ENCODE assay signal across 9 cellular contexts in the genomic region with DNA sequence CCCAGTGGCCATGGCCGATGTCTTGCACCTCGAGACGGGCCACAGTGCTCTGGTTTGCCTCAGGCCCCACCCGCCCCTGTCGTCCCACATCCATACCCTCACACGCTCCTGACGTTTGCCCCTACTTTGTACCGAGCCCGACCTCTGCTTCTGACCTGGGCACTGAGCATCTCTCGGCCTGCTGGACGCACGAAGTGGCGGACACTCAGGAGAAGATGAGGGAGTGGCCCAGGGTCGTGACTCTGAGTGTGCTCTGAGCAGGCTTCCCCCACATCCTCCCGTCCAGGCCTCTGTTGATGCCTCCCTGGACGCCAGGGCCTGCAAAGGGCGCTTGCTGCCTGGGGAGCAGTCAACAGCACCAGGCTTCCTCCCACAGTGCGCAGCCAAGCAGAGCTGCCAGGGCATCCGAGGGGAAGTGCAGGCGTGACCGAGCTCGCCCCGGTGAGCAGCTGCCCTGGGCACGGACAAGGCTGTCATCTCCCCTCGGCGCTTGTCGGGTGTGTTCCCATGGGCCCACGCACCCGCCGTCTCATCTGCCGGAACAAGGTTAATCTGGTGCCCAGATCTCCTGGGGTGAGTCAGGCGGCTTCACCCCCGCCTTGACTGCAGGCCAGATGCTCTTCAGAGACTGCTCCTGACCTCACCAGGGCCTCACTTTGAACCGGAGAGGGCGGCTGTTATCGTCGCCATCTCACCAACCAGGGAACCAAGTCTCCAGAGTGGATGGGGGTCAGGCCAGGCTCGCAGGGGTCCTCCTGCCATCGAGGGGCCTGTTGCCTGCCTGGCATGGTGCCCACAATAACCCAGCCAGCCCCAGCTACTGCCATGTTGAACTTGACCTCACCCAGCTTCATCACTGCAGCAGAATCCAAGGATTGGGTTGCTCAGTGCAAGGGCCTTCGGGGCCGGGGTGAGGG. TPM values are rescaled to one million over a fixed set of nuclear protein-coding genes. Genes with fewer than 3 reads are reported as not detected.
A peak's percentile ranks its signal among the peaks of the same experiment; 100 is the strongest.
DNase-seq lines count a peak whose midpoint lies in the region; ATAC-seq and TF ChIP-seq lines count a peak whose summit lies in the region.
"Had no signal": no experiment of that assay in that cellular context is flagged by ENCODE, and none has a peak within 500 bp of the region (broad histone marks: within the 10 kb centered on the region; RNA-seq: fewer than 3 reads in every experiment).

No MANE protein-coding gene starts in this region.

- DNase-seq in AG04449 (ENCODE audit: low read depth, low spot score) (peak; percentile 31), HPDE6-E6E7 (ENCODE audit: extremely low spot score) (peak; percentile 91), kidney epithelial cell (ENCODE audit: low read depth) (peak; percentile 63), occipital lobe (lab: John Stamatoyannopoulos, UW) (no peak), KBM-7 (no peak), NCI-H82 treated with DMSO at 0.1 percent for 48 hours (lab: John Stamatoyannopoulos, UW; ENCODE audit: unreplicated experiment) (no peak), NCI-H2227 treated with DMSO at 0.1 percent for 48 hours (lab: John Stamatoyannopoulos, UW) (no peak)
- DNase-seq: COR-L47 had no signal

- peaks cover 3% of the 10 kb centered on the region for H3K27me3 ChIP-seq in kidney epithelial cell (ENCODE audit: control insufficient read depth, insufficient read depth, low read length)

- CTCF ChIA-PET in AG04449 (lab: Yijun Ruan, JAX), result no interaction called here

- TF ChIP-seq CTCF in AG04449 (IDR thresholded peaks at IDR 0.05; ENCODE audit: insufficient read depth, low read length, missing control alignments) (no peak), kidney epithelial cell (IDR thresholded peaks at IDR 0.05; ENCODE audit: insufficient read depth, low read length, poor library complexity, severe bottlenecking) (no peak)

- POLR2A ChIA-PET in AG04449 (lab: Yijun Ruan, JAX), result interaction anchor here (1.0 to 1.1 kb wide), 2 partner anchors 9 to 10 kb away, joined by 3 read pairs; no protein-coding TSS in a partner anchor

- peak; percentile 73 for ATAC-seq in SK-N-SH treated with all-trans-retinoic acid at 6 μM for 48 hours

- in situ Hi-C loops in KBM-7 (cut with MboI; ENCODE audit: low pct_unique_long_range_greater_than_20kb, low sequenced_read_pairs), result no loop called here

- H3K36me3 ChIP-seq in kidney epithelial cell (ENCODE audit: control insufficient read depth, insufficient read depth, low read length), result no peaks in the 10 kb centered on the region

- H3K4me3 ChIP-seq in AG04449 (ENCODE audit: low read depth, low read length) (no peak overlapping the region), kidney epithelial cell (ENCODE audit: low read depth, low read length) (no peak overlapping the region)

TF ChIP-seq in SK-N-SH treated with all-trans-retinoic acid at 6 μM for 48 hours, 23 proteins besides CTCF, POLR2A, EP300 and RAD21 (continues in another document):
- TF ChIP-seq ZC3H10 (CRISPR knock-in tag; IDR thresholded peaks at IDR 0.05) (no peak), ZNF8 (CRISPR knock-in tag; IDR thresholded peaks at IDR 0.05) (0 out of 2 replicates have a peak, but pooled peaks have one; percentile 37), SNAI2 (CRISPR knock-in tag; IDR thresholded peaks at IDR 0.05) (no peak), GLIS3 (CRISPR knock-in tag; IDR thresholded peaks at IDR 0.05) (no peak), TOX (CRISPR knock-in tag; IDR thresholded peaks at IDR 0.05; ENCODE audit: borderline replicate concordance) (no peak), TCF4 (CRISPR knock-in tag; IDR thresholded peaks at IDR 0.05; ENCODE audit: borderline replicate concordance) (0 out of 2 replicates have a peak, but pooled peaks have one; percentile 53), CSDC2 (CRISPR knock-in tag; IDR thresholded peaks at IDR 0.05) (no peak), ISL1 (CRISPR knock-in tag; IDR thresholded peaks at IDR 0.05) (no peak), ESRRG (CRISPR knock-in tag; IDR thresholded peaks at IDR 0.05) (no peak), BACH2 (CRISPR knock-in tag; IDR thresholded peaks at IDR 0.05; ENCODE audit: borderline replicate concordance) (no peak), ZNF70 (CRISPR knock-in tag; IDR thresholded peaks at IDR 0.05) (peak; percentile 98)
- TF ChIP-seq, protein P1, sequence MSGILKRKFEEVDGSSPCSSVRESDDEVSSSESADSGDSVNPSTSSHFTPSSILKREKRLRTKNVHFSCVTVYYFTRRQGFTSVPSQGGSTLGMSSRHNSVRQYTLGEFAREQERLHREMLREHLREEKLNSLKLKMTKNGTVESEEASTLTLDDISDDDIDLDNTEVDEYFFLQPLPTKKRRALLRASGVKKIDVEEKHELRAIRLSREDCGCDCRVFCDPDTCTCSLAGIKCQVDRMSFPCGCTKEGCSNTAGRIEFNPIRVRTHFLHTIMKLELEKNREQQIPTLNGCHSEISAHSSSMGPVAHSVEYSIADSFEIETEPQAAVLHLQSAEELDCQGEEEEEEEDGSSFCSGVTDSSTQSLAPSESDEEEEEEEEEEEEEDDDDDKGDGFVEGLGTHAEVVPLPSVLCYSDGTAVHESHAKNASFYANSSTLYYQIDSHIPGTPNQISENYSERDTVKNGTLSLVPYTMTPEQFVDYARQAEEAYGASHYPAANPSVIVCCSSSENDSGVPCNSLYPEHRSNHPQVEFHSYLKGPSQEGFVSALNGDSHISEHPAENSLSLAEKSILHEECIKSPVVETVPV (CRISPR knock-in tag; IDR thresholded peaks at IDR 0.05), result no peak
- TF ChIP-seq, protein P2, sequence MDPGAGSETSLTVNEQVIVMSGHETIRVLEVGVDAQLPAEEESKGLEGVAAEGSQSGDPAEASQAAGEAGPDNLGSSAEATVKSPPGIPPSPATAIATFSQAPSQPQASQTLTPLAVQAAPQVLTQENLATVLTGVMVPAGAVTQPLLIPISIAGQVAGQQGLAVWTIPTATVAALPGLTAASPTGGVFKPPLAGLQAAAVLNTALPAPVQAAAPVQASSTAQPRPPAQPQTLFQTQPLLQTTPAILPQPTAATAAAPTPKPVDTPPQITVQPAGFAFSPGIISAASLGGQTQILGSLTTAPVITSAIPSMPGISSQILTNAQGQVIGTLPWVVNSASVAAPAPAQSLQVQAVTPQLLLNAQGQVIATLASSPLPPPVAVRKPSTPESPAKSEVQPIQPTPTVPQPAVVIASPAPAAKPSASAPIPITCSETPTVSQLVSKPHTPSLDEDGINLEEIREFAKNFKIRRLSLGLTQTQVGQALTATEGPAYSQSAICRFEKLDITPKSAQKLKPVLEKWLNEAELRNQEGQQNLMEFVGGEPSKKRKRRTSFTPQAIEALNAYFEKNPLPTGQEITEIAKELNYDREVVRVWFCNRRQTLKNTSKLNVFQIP (CRISPR knock-in tag; IDR thresholded peaks at IDR 0.05; ENCODE audit: borderline replicate concordance, low read depth), result no peak
- TF ChIP-seq, protein P3, sequence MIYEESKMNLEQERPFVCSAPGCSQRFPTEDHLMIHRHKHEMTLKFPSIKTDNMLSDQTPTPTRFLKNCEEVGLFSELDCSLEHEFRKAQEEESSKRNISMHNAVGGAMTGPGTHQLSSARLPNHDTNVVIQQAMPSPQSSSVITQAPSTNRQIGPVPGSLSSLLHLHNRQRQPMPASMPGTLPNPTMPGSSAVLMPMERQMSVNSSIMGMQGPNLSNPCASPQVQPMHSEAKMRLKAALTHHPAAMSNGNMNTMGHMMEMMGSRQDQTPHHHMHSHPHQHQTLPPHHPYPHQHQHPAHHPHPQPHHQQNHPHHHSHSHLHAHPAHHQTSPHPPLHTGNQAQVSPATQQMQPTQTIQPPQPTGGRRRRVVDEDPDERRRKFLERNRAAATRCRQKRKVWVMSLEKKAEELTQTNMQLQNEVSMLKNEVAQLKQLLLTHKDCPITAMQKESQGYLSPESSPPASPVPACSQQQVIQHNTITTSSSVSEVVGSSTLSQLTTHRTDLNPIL (CRISPR knock-in tag; IDR thresholded peaks at IDR 0.05; ENCODE audit: low read depth), result no peak
- TF ChIP-seq, protein P4, sequence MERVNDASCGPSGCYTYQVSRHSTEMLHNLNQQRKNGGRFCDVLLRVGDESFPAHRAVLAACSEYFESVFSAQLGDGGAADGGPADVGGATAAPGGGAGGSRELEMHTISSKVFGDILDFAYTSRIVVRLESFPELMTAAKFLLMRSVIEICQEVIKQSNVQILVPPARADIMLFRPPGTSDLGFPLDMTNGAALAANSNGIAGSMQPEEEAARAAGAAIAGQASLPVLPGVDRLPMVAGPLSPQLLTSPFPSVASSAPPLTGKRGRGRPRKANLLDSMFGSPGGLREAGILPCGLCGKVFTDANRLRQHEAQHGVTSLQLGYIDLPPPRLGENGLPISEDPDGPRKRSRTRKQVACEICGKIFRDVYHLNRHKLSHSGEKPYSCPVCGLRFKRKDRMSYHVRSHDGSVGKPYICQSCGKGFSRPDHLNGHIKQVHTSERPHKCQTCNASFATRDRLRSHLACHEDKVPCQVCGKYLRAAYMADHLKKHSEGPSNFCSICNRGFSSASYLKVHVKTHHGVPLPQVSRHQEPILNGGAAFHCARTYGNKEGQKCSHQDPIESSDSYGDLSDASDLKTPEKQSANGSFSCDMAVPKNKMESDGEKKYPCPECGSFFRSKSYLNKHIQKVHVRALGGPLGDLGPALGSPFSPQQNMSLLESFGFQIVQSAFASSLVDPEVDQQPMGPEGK (CRISPR knock-in tag; IDR thresholded peaks at IDR 0.05; ENCODE audit: borderline replicate concordance), result no peak
- TF ChIP-seq, protein P5, sequence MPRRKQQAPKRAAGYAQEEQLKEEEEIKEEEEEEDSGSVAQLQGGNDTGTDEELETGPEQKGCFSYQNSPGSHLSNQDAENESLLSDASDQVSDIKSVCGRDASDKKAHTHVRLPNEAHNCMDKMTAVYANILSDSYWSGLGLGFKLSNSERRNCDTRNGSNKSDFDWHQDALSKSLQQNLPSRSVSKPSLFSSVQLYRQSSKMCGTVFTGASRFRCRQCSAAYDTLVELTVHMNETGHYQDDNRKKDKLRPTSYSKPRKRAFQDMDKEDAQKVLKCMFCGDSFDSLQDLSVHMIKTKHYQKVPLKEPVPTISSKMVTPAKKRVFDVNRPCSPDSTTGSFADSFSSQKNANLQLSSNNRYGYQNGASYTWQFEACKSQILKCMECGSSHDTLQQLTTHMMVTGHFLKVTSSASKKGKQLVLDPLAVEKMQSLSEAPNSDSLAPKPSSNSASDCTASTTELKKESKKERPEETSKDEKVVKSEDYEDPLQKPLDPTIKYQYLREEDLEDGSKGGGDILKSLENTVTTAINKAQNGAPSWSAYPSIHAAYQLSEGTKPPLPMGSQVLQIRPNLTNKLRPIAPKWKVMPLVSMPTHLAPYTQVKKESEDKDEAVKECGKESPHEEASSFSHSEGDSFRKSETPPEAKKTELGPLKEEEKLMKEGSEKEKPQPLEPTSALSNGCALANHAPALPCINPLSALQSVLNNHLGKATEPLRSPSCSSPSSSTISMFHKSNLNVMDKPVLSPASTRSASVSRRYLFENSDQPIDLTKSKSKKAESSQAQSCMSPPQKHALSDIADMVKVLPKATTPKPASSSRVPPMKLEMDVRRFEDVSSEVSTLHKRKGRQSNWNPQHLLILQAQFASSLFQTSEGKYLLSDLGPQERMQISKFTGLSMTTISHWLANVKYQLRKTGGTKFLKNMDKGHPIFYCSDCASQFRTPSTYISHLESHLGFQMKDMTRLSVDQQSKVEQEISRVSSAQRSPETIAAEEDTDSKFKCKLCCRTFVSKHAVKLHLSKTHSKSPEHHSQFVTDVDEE (CRISPR knock-in tag; IDR thresholded peaks at IDR 0.05), result no peak; the same call in 1 of the 2 replicates

RNA-seq across cellular contexts. Expression of a gene that starts 27.2 kb away (rescaled TPM):
- total RNA-seq in kidney epithelial cell (not detected in 2 replicates), occipital lobe (not detected)

Comparison
In these comparisons a context has a peak if more than half of its experiments do, and no peak if none do; other contexts are left out.
1. DNase-seq: peak in AG04449 (single experiment), HPDE6-E6E7 (single experiment) and kidney epithelial cell (single experiment); none in occipital lobe (single experiment), KBM-7 (single experiment), NCI-H82 treated with DMSO at 0.1 percent for 48 hours (single experiment) and NCI-H2227 treated with DMSO at 0.1 percent for 48 hours (single experiment).